Comparison of ENCODE assay signal across 8 cellular contexts in the genomic region with DNA sequence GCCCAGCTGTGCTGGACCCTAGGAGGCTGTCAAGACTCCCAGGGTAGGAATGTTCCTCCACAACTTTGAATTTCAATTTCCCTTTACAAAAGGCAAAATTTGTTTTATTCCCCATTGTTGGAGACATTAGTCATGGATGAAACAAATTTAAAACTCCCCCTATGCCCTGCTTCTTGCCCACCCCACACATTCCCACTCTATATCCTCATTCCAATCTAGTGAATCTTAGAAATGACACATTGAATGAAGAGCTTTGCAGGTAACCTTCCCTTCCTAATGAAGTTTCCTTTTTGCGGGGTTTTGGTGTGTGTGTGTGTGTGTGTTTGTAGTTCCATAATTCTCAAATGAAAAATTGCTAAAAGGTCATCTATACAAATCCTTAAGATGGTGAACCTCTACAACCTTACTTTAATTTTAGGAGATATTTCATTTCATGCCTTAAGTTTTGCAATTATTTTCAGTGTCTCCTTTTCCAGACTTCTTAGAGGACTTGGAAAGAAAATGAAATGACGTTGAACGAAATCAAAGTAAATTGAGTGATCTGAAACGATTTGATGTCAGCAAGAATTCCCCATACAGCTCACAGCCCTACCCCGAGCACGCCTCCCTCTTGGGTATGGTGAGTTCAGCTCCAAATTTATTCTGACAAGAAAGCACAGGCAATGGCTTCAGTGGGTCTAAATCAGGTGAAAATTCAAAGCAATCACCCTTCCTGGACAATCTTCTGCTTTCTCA.
DNase-seq lines count a peak whose midpoint lies in the region; ATAC-seq and TF ChIP-seq lines count a peak whose summit lies in the region.

No MANE protein-coding gene starts in this region.

- peak overlapping the region; percentile 87 for H3K4me3 Mint-ChIP-seq in natural killer cell

- no peaks in the 10 kb centered on the region for H3K36me3 Mint-ChIP-seq in natural killer cell

- peaks cover 43% of the 10 kb centered on the region for H3F3A ChIP-seq in MM.1S (ENCODE audit: insufficient read depth, low read length)

- H3K9ac ChIP-seq in BLaER1 = peak overlapping the region; percentile 82
- peak overlapping the region; percentile 96 for H3K9ac ChIP-seq in MM.1S (ENCODE audit: low read length)

- H3K36me3 ChIP-seq in BLaER1 (no peaks in the 10 kb centered on the region), MM.1S (replicated peaks; ENCODE audit: insufficient read depth, low read length) (no peaks in the 10 kb centered on the region)

- H3K4me1 ChIP-seq in BLaER1 = peaks cover 23% of the 10 kb centered on the region
- peaks cover 47% of the 10 kb centered on the region for H3K4me1 ChIP-seq in MM.1S (ENCODE audit: low read length)

- TF ChIP-seq CTCF in MM.1S (IDR thresholded peaks at IDR 0.05; ENCODE audit: low read length) (no peak), coronary artery (IDR thresholded peaks at IDR 0.05) (no peak), natural killer cell (IDR thresholded peaks at IDR 0.05) (no peak)

- H3K9me2 ChIP-seq in MM.1S (replicated peaks; ENCODE audit: insufficient read depth, low read length) = no peaks in the 10 kb centered on the region

- DNase-seq in MM.1S (peak; percentile 70), coronary artery (ENCODE audit: low spot score) (no peak), natural killer cell (no peak), amygdala (lab: John Stamatoyannopoulos, UW) (no peak), NCI-H526 treated with DMSO at 0.1 percent for 48 hours (lab: John Stamatoyannopoulos, UW) (no peak), NOMO-1 treated with DMSO at 0.1 percent for 48 hours (lab: John Stamatoyannopoulos, UW; ENCODE audit: unreplicated experiment) (no peak)
- DNase-seq in stimulated activated naive CD4-positive, alpha-beta T cell (lab: John Stamatoyannopoulos, UW) = no peak

- H3K9me3 ChIP-seq in BLaER1 (no peaks in the 10 kb centered on the region), MM.1S (replicated peaks; ENCODE audit: insufficient read depth, low read length) (no peaks in the 10 kb centered on the region)

- no peaks in the 10 kb centered on the region for H3K79me2 ChIP-seq in MM.1S (ENCODE audit: low read length)

- H3K27ac ChIP-seq in BLaER1 (peak overlapping the region; percentile 85; the same call in 1 of the 2 replicates), MM.1S (ENCODE audit: low read length) (peak overlapping the region; percentile 97), coronary artery (peak overlapping the region; percentile 99)

- H2AFZ ChIP-seq in MM.1S (ENCODE audit: low read length) = peak overlapping the region; percentile 20

- peaks cover 14 to 21% of the 10 kb centered on the region in 2 donors for H3K4me1 Mint-ChIP-seq in natural killer cell

- no peak for ATAC-seq in natural killer cell

- no peaks in the 10 kb centered on the region for H3K9me3 Mint-ChIP-seq in natural killer cell

- H3K27me3 Mint-ChIP-seq in natural killer cell (ENCODE audit: low read depth in 2 of 2) = peaks cover 14 to 22% of the 10 kb centered on the region in 2 donors

- peak overlapping the region; percentile 85 to 95 for H3K27ac Mint-ChIP-seq in natural killer cell

- H4K20me1 ChIP-seq in BLaER1 (no peaks in the 10 kb centered on the region), MM.1S (ENCODE audit: insufficient read depth, low read length) (no peaks in the 10 kb centered on the region)

- peak overlapping the region; percentile 85 for H3K4me2 ChIP-seq in BLaER1
- peak overlapping the region; percentile 93 for H3K4me2 ChIP-seq in MM.1S (ENCODE audit: low read depth, low read length)

- peak overlapping the region; percentile 72 for H3K4me3 ChIP-seq in BLaER1
- peak overlapping the region; percentile 66 for H3K4me3 ChIP-seq in MM.1S (ENCODE audit: low read length)
- H3K4me3 ChIP-seq in coronary artery = peak overlapping the region; percentile 84

- H3K27me3 ChIP-seq in BLaER1 (no peaks in the 10 kb centered on the region), MM.1S (replicated peaks; ENCODE audit: insufficient read depth, low read length) (no peaks in the 10 kb centered on the region)

- intact Hi-C loops in natural killer cell (cut with micrococcal nuclease) = loop anchor here (2.0 kb wide), 2 partner anchors 49 to 413 kb away; a partner anchor contains a TSS
